Comparison of ENCODE assay signal across 1 cellular context in genomic region chr19:33041828-33042160, GRCh38. TPM values are rescaled to one million over a fixed set of nuclear protein-coding genes. Genes with fewer than 3 reads are reported as not detected.
"Had no signal": no experiment of that assay in that cellular context is flagged by ENCODE, and none has a peak within 500 bp of the region (broad histone marks: within the 10 kb centered on the region; RNA-seq: fewer than 3 reads in every experiment).

No MANE protein-coding gene starts in this region.

RNA-seq across cellular contexts. Expression of gene RHPN2, which starts 22.9 kb away (rescaled TPM):
- total RNA-seq: ascending aorta had no signal
